In the genomic region with DNA sequence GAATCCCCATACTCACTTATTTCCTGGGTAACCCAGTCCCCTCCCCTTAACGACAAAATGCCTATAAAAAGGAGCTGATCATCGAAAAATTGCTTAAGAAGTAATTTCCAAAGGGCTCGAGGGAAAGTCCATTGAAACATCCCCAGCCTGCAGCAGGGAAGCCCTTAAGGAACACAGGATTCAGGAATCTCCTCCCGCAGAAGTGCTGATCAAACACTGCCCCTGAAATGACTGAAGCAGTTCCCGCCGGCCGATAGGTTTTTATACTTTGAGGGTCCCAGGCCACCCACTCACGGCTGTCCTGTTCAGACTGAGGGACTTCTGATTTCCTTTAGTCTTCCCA, we compare ENCODE assay signal across 8 cellular contexts. TPM values are rescaled to one million over a fixed set of nuclear protein-coding genes. Genes with fewer than 3 reads are reported as not detected.
DNase-seq lines count a peak whose midpoint lies in the region; ATAC-seq, FAIRE-seq and TF ChIP-seq lines count a peak whose summit lies in the region.

No MANE protein-coding gene starts in this region.

- peak overlapping the region; percentile 78 for H3K27ac ChIP-seq in CD4-positive, CD25-positive, alpha-beta regulatory T cell (ENCODE audit: insufficient read depth, low read length, poor library complexity, severe bottlenecking)
- peak overlapping the region; percentile 50; the same call in 1 of the 2 replicates for H3K27ac ChIP-seq in Karpas-422 (ENCODE audit: low read length)
- H3K27ac ChIP-seq in neural cell (ENCODE audit: low read length), result peak overlapping the region; percentile 94

- H3K9me2 ChIP-seq in Karpas-422 (replicated peaks; ENCODE audit: insufficient read depth, low read length) (no peaks in the 10 kb centered on the region), neural cell (ENCODE audit: insufficient read depth, low read length) (no peaks in the 10 kb centered on the region)

- DNase-seq in CD4-positive, CD25-positive, alpha-beta regulatory T cell, result no peak
- DNase-seq in Karpas-422 (no peak), GM19239 (ENCODE audit: insufficient read length, low spot score) (no peak), MV-4-11 (lab: John Stamatoyannopoulos, UW) (no peak)
- DNase-seq in effector memory CD8-positive, alpha-beta T cell, result no peak

- H3K4me2 ChIP-seq in Karpas-422 (ENCODE audit: low read depth, low read length, poor library complexity, severe bottlenecking) (peak overlapping the region; percentile 99), neural cell (ENCODE audit: low read length) (peak overlapping the region; percentile 74)

- no peaks in the 10 kb centered on the region for H3K27me3 ChIP-seq in CD4-positive, CD25-positive, alpha-beta regulatory T cell (ENCODE audit: control insufficient read depth, insufficient read depth, low read length)
- no peaks in the 10 kb centered on the region for H3K27me3 ChIP-seq in Karpas-422 (ENCODE audit: low read length)
- no peaks in the 10 kb centered on the region for H3K27me3 ChIP-seq in neural cell (ENCODE audit: insufficient read depth, low read depth, low read length)

- H3K4me3 Mint-ChIP-seq in CD4-positive, CD25-positive, alpha-beta regulatory T cell, result peak overlapping the region; percentile 98 to 99 (median 98)
- peak overlapping the region; percentile 99 to 100 for H3K4me3 Mint-ChIP-seq in effector memory CD8-positive, alpha-beta T cell

- H3K27ac Mint-ChIP-seq in CD4-positive, CD25-positive, alpha-beta regulatory T cell, result peak overlapping the region; percentile 96 to 97 (median 97)
- H3K27ac Mint-ChIP-seq in effector memory CD8-positive, alpha-beta T cell, result peak overlapping the region; percentile 99

- H3K4me1 Mint-ChIP-seq in CD4-positive, CD25-positive, alpha-beta regulatory T cell, result peaks cover 17 to 62% (median 35%) of the 10 kb centered on the region in 4 donors
- H3K4me1 Mint-ChIP-seq in effector memory CD8-positive, alpha-beta T cell (ENCODE audit: low read depth in 2 of 2), result peaks cover 37 to 47% of the 10 kb centered on the region in 2 donors

- H4K20me1 ChIP-seq in Karpas-422 (ENCODE audit: insufficient read depth, low read depth, low read length), result no peaks in the 10 kb centered on the region
- H4K20me1 ChIP-seq in neural cell (ENCODE audit: insufficient read depth), result no peaks in the 10 kb centered on the region

- peak overlapping the region; percentile 91 for H3K9ac ChIP-seq in Karpas-422 (ENCODE audit: low read length)
- peak overlapping the region; percentile 83 for H3K9ac ChIP-seq in neural cell (ENCODE audit: low read length)

- H3K36me3 Mint-ChIP-seq in CD4-positive, CD25-positive, alpha-beta regulatory T cell, result peaks cover 6% of the 10 kb centered on the region
- H3K36me3 Mint-ChIP-seq in effector memory CD8-positive, alpha-beta T cell (ENCODE audit: insufficient read depth), result peaks cover 40% of the 10 kb centered on the region

- no peaks in the 10 kb centered on the region for H3F3A ChIP-seq in neural cell (ENCODE audit: insufficient read depth, low read length, poor library complexity, severe bottlenecking)

- H3K79me2 ChIP-seq in Karpas-422 (ENCODE audit: low read length), result peaks cover 56% of the 10 kb centered on the region
- H3K79me2 ChIP-seq in neural cell (replicated peaks; ENCODE audit: insufficient read depth, low read length), result peaks cover 15% of the 10 kb centered on the region

- TF ChIP-seq RAD21 in neural cell (conservative IDR thresholded peaks at IDR 0.05), result no peak

- ATAC-seq in CD4-positive, CD25-positive, alpha-beta regulatory T cell (ENCODE audit: low read depth in 2 of 2), result no peak
- no peak for ATAC-seq in effector memory CD8-positive, alpha-beta T cell (replicated peaks)
- ATAC-seq in HG02759 (IDR thresholded peaks at IDR 0.05; ENCODE audit: unreplicated experiment) (no peak), HG03196 (IDR thresholded peaks at IDR 0.05; ENCODE audit: unreplicated experiment) (no peak)

- H3K4me3 ChIP-seq in CD4-positive, CD25-positive, alpha-beta regulatory T cell (ENCODE audit: low read depth, low read length), result peak overlapping the region; percentile 98
- peak overlapping the region; percentile 90 for H3K4me3 ChIP-seq in Karpas-422 (ENCODE audit: low read length)
- peak overlapping the region; percentile 70 for H3K4me3 ChIP-seq in neural cell (ENCODE audit: low read length)

- peaks cover 23% of the 10 kb centered on the region for H3K4me1 ChIP-seq in CD4-positive, CD25-positive, alpha-beta regulatory T cell (ENCODE audit: control insufficient read depth, insufficient read depth, low read length, poor library complexity, severe bottlenecking)
- H3K4me1 ChIP-seq in Karpas-422 (ENCODE audit: low read length), result peaks cover 21% of the 10 kb centered on the region

- no peak for FAIRE-seq in GM19239 (lab: Jason Lieb, UNC)

- TF ChIP-seq CTCF in neural cell (IDR thresholded peaks at IDR 0.05; ENCODE audit: poor library complexity, severe bottlenecking), result no peak

- no peaks in the 10 kb centered on the region for H3K9me3 Mint-ChIP-seq in CD4-positive, CD25-positive, alpha-beta regulatory T cell
- H3K9me3 Mint-ChIP-seq in effector memory CD8-positive, alpha-beta T cell, result no peaks in the 10 kb centered on the region

- TF ChIP-seq EP300 in neural cell (conservative IDR thresholded peaks at IDR 0.05; ENCODE audit: poor library complexity, severe bottlenecking), result no peak

- H3K27me3 Mint-ChIP-seq in CD4-positive, CD25-positive, alpha-beta regulatory T cell, result no peaks in the 10 kb centered on the region
- H3K27me3 Mint-ChIP-seq in effector memory CD8-positive, alpha-beta T cell, result no peaks in the 10 kb centered on the region

- peak overlapping the region; percentile 80; the same call in 1 of the 2 replicates for H2AFZ ChIP-seq in Karpas-422 (ENCODE audit: low read length)
- peak overlapping the region; percentile 67 for H2AFZ ChIP-seq in neural cell (ENCODE audit: low read depth, low read length)

- peaks cover 4% of the 10 kb centered on the region for H3K36me3 ChIP-seq in CD4-positive, CD25-positive, alpha-beta regulatory T cell (ENCODE audit: control insufficient read depth, insufficient read depth, low read length)
- H3K36me3 ChIP-seq in Karpas-422 (ENCODE audit: insufficient read depth, low read length) (peaks cover 4% of the 10 kb centered on the region; the same call in 1 of the 2 replicates), neural cell (ENCODE audit: insufficient read depth, low read length) (no peaks in the 10 kb centered on the region)

- H3K9me3 ChIP-seq in CD4-positive, CD25-positive, alpha-beta regulatory T cell (ENCODE audit: control insufficient read depth in 2 of 2, low read length in 2 of 2), result no peaks in the 10 kb centered on the region
- H3K9me3 ChIP-seq in Karpas-422 (ENCODE audit: low read length), result no peaks in the 10 kb centered on the region
- no peaks in the 10 kb centered on the region for H3K9me3 ChIP-seq in neural cell (ENCODE audit: low read length)

TF ChIP-seq in neural cell, 6 proteins besides CTCF, POLR2A, EP300 and RAD21 (continues in another document):
- TF ChIP-seq MXI1 (conservative IDR thresholded peaks at IDR 0.05; ENCODE audit: poor library complexity, severe bottlenecking) (no peak), TAF1 (IDR thresholded peaks at IDR 0.05; ENCODE audit: low read depth) (no peak), SMC3 (conservative IDR thresholded peaks at IDR 0.05; ENCODE audit: poor library complexity) (no peak), POLR2AphosphoS5 (IDR thresholded peaks at IDR 0.05) (no peak), EZH2 (IDR thresholded peaks at IDR 0.05; ENCODE audit: borderline replicate concordance, insufficient read depth, low read length, poor library complexity, severe bottlenecking) (no peak)

RNA-seq across cellular contexts. Expression of a gene that starts 0.6 kb away (rescaled TPM):
- total RNA-seq in CD4-positive, CD25-positive, alpha-beta regulatory T cell, result 9.0 TPM
- polyA plus RNA-seq in CD4-positive, CD25-positive, alpha-beta regulatory T cell, result 1 to 10 TPM; 3.4 to 7.8 (median 6.7) TPM
- 8.1 and 10.5 TPM in 2 replicates for total RNA-seq in Karpas-422 (2014; rRNA removed; shearing (Covaris generic); ENCODE audit: low replicate concordance)
- polyA plus RNA-seq in neural cell, result 2.9 and 3.3 TPM in 2 replicates
- polyA minus RNA-seq in neural cell, result 26.4 and 27.0 TPM in 2 replicates

RNA-seq across cellular contexts. Expression of a gene that starts 26.6 kb away (rescaled TPM):
- total RNA-seq in CD4-positive, CD25-positive, alpha-beta regulatory T cell, result 15.6 TPM
- 10 to 100 TPM in 2 of 4 donors, 1 to 10 TPM in 2; 5.5 to 14.7 (median 8.0) TPM for polyA plus RNA-seq in CD4-positive, CD25-positive, alpha-beta regulatory T cell
- 11.3 and 29.4 TPM in 2 replicates for total RNA-seq in Karpas-422 (2014; rRNA removed; shearing (Covaris generic); ENCODE audit: low replicate concordance)
- polyA plus RNA-seq in neural cell, result 10.2 and 24.0 TPM in 2 replicates
- polyA minus RNA-seq in neural cell, result 10.5 and 11.7 TPM in 2 replicates

RNA-seq across cellular contexts. Expression of a gene that starts 27.6 kb away (rescaled TPM):
- total RNA-seq in CD4-positive, CD25-positive, alpha-beta regulatory T cell, result 1,070 TPM
- 1,000 to 10,000 TPM; 1,415 to 2,269 (median 1,793) TPM for polyA plus RNA-seq in CD4-positive, CD25-positive, alpha-beta regulatory T cell
- total RNA-seq in Karpas-422 (2014; rRNA removed; shearing (Covaris generic); ENCODE audit: low replicate concordance), result 2,789 and 3,026 TPM in 2 replicates
- 839 and 862 TPM in 2 replicates for polyA plus RNA-seq in neural cell
- polyA minus RNA-seq in neural cell, result 261 and 348 TPM in 2 replicates

RNA-seq across cellular contexts. Expression of a gene that starts 27.7 kb away (rescaled TPM):
- total RNA-seq in CD4-positive, CD25-positive, alpha-beta regulatory T cell, result 24.0 TPM
- polyA plus RNA-seq in CD4-positive, CD25-positive, alpha-beta regulatory T cell, result 1 to 10 TPM; 3.9 to 7.2 (median 5.2) TPM
- 14.4 and 15.5 TPM in 2 replicates for total RNA-seq in Karpas-422 (2014; rRNA removed; shearing (Covaris generic); ENCODE audit: low replicate concordance)
- 21.6 and 27.1 TPM in 2 replicates for polyA plus RNA-seq in neural cell
- polyA minus RNA-seq in neural cell, result 24.4 and 26.3 TPM in 2 replicates
